Comparison of ENCODE assay signal across 1 cellular context in the genomic region with DNA sequence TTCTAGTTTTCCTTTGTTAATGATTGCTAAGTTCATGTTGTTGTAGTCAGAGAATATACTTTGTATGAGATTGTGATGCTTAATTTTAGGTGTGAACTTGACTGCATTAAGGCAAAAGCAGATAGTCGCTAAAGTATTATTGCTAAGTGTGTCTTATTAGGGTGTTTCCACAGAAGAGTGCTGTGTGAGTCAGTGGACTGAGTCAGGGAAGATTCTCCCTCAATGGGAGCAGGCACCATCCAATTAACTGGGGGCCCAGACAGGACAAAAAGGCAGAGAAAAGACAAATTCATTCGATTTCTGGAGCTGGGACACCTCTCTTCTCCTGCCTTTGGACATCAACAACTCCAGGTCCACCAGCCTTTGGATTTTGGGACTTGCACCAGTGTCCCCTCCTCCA.
TF ChIP-seq lines count a peak whose summit lies in the region.

No MANE protein-coding gene starts in this region.

TF ChIP-seq in IMR-90, 13 proteins besides CTCF, POLR2A, EP300 and RAD21 (continued from another document):
- no peak for TF ChIP-seq ELK1 (IDR thresholded peaks at IDR 0.05; ENCODE audit: borderline replicate concordance, low read depth, low read length)
- TF ChIP-seq CEBPB (IDR thresholded peaks at IDR 0.05; ENCODE audit: low read depth, low read length), result no peak
- no peak for TF ChIP-seq RFX5 (IDR thresholded peaks at IDR 0.05; ENCODE audit: low read depth, low read length)
- no peak for TF ChIP-seq BHLHE40 (IDR thresholded peaks at IDR 0.05; ENCODE audit: low read depth, low read length)
- no peak for TF ChIP-seq NFE2L2 (IDR thresholded peaks at IDR 0.05; ENCODE audit: low read depth, low read length)
- no peak for TF ChIP-seq RCOR1 (IDR thresholded peaks at IDR 0.05; ENCODE audit: insufficient replicate concordance, low read length)
- TF ChIP-seq FOS (IDR thresholded peaks at IDR 0.05; ENCODE audit: low read depth, low read length), result no peak; the same call in 1 of the 2 replicates
- TF ChIP-seq CHD1 (IDR thresholded peaks at IDR 0.05; ENCODE audit: low read depth, low read length), result no peak
- TF ChIP-seq MXI1 (IDR thresholded peaks at IDR 0.05; ENCODE audit: borderline replicate concordance, low read depth, low read length), result no peak
- TF ChIP-seq MAZ (IDR thresholded peaks at IDR 0.05; ENCODE audit: borderline replicate concordance, low read depth, low read length), result no peak
TF ChIP-seq in IMR-90: peak in this region for 0.
